9 cellular contexts compared by ENCODE assay signal in the genomic region with DNA sequence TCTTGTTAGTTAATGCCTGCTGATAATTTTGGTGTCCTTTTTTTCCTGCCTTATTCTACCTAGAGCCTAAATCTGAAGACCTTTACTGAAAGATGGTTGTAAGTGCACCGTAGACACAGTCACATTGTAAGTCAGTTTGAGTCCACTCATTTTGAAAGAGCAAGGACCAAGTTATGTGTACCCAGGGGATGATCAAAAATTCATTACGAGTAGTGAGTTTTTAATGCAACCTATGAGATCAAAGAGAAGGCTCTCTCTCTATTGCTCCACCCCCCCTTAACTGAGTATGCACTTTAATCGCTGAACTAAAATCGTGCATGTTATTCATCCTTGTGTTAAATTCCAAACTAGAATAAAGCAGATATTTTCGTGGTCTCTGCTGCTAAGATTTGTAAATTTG. TPM values are rescaled to one million over a fixed set of nuclear protein-coding genes. Genes with fewer than 3 reads are reported as not detected.
DNase-seq lines count a peak whose midpoint lies in the region; ATAC-seq, FAIRE-seq and TF ChIP-seq lines count a peak whose summit lies in the region.
"Had no signal": no experiment of that assay in that cellular context is flagged by ENCODE, and none has a peak within 500 bp of the region (broad histone marks: within the 10 kb centered on the region; RNA-seq: fewer than 3 reads in every experiment).

No MANE protein-coding gene starts in this region.

- H3K4me3 Mint-ChIP-seq in CD4-positive, alpha-beta memory T cell, result peak overlapping the region; percentile 54 to 88 (median 78)
- H3K4me3 Mint-ChIP-seq in naive thymus-derived CD8-positive, alpha-beta T cell, result peak overlapping the region; percentile 19 to 94 (median 70)

- H3K4me1 ChIP-seq in CD4-positive, alpha-beta memory T cell (ENCODE audit: insufficient read depth, low read length), result peaks cover 45% of the 10 kb centered on the region
- H3K4me1 ChIP-seq in HUES64 (ENCODE audit: insufficient read depth, low read length) (peaks cover 8% of the 10 kb centered on the region; the same call in 1 of the 2 replicates), K562 (replicated peaks in 1 of 2; ENCODE audit: control insufficient read depth in 2 of 2, insufficient read depth in 2 of 2, low read length in 2 of 2) (peaks cover 6 to 16% of the 10 kb centered on the region in 2 experiments; a peak in 4 of 5 replicates), transverse colon (peaks cover 7 to 39% (median 32%) of the 10 kb centered on the region in 4 donors)

- in situ Hi-C loops in K562 (cut with MboI) (no loop called here), transverse colon (cut with MboI; ENCODE audit: low pct_ligation_motif_present in 1 of 4, low pct_unique_long_range_greater_than_20kb in 1 of 4, low sequenced_read_pairs in 3 of 4) (loop anchor here in 1 of 4 donors (10.0 kb wide), 1 partner anchor 211 kb away; the partner anchor contains the start of gene MBNL2)

- no peak overlapping the region for H3K27ac ChIP-seq in CD4-positive, alpha-beta memory T cell (ENCODE audit: low read depth, low read length)
- no peak overlapping the region for H3K27ac ChIP-seq in HUES64 (ENCODE audit: low read depth, low read length)
- no peak overlapping the region for H3K27ac ChIP-seq in K562 (ENCODE audit: extremely low read depth, low read depth, low read length)
- H3K27ac ChIP-seq in transverse colon, result no peak overlapping the region
- H3K27ac ChIP-seq: WERI-Rb-1 had no signal

- intact Hi-C loops in CD4-positive, alpha-beta memory T cell (cut with micrococcal nuclease), result loop anchor here (10.0 kb wide), 1 partner anchor 1139 kb away; the partner anchor contains the start of gene STK24
- intact Hi-C loops in K562 (cut with micrococcal nuclease), result loop anchor here (10.0 kb wide), 2 partner anchors 211 to 1761 kb away; partner anchors contain the start of genes DNAJC3 and MBNL2
- intact Hi-C loops in transverse colon (cut with DNase I; ENCODE audit: low total_unique reads), result no loop called here

- TF ChIP-seq EP300 in K562 (IDR thresholded peaks at IDR 0.05; ENCODE audit: low read length) (no peak), transverse colon (IDR thresholded peaks at IDR 0.05; ENCODE audit: low read depth) (no peak)

- H2AFZ ChIP-seq in K562 (ENCODE audit: low read depth, low read length), result peak overlapping the region; percentile 15; the same call in 1 of the 2 replicates

- H3K4me3 ChIP-seq in CD4-positive, alpha-beta memory T cell (ENCODE audit: low read length in 2 of 2), result peak overlapping the region in 1 of 2 donors; percentile 2
- peak overlapping the region; percentile 90 for H3K4me3 ChIP-seq in HUES64 (ENCODE audit: low read length)
- H3K4me3 ChIP-seq in K562, result peak overlapping the region; percentile 4; the same call in 1 of the 2 replicates
- H3K4me3 ChIP-seq in transverse colon, result peak overlapping the region in 2 of 4 donors; percentile 4 to 85

- H3K4me1 Mint-ChIP-seq in CD4-positive, alpha-beta memory T cell, result peaks cover 20 to 41% (median 23%) of the 10 kb centered on the region in 4 donors
- H3K4me1 Mint-ChIP-seq in naive thymus-derived CD8-positive, alpha-beta T cell, result peaks cover 13 to 40% (median 32%) of the 10 kb centered on the region in 4 donors

- peaks cover 0 to 2% (median 0%) of the 10 kb centered on the region in 8 donors for H3K9me3 Mint-ChIP-seq in CD4-positive, alpha-beta memory T cell
- no peaks in the 10 kb centered on the region for H3K9me3 Mint-ChIP-seq in naive thymus-derived CD8-positive, alpha-beta T cell

- H3K4me2 ChIP-seq in K562 (ENCODE audit: insufficient read depth, low read length), result peak overlapping the region; percentile 72

- 64% methylated on average over 5 of the region's 5 CpGs for WGBS in HUES64
- 15% methylated on average over 5 of the region's 5 CpGs for WGBS in K562 (ENCODE audit: insufficient coverage, low coverage, missing lambda C conversion rate)
- WGBS in transverse colon (ENCODE audit: low coverage in 1 of 2), 2 donors, result 28 to 41% methylated on average over 5 of the region's 5 CpGs

- H3K9me1 ChIP-seq in K562 (ENCODE audit: control insufficient read depth, insufficient read depth, low read length), result no peaks in the 10 kb centered on the region

- H3K9ac ChIP-seq in HUES64 (ENCODE audit: low read depth, low read length) (no peak overlapping the region), K562 (ENCODE audit: insufficient read depth in 1 of 2, low read depth in 2 of 2, low read length in 2 of 2) (peak overlapping the region in 1 of 2 experiments; percentile 31; a peak in 1 of 4 replicates)

- no peaks in the 10 kb centered on the region for H3K36me3 ChIP-seq in CD4-positive, alpha-beta memory T cell (ENCODE audit: insufficient read depth, low read length)
- peaks cover 34% of the 10 kb centered on the region for H3K36me3 ChIP-seq in HUES64 (ENCODE audit: insufficient read depth, low read length)
- no peaks in the 10 kb centered on the region for H3K36me3 ChIP-seq in K562 (ENCODE audit: control insufficient read depth, insufficient read depth, low read length)
- H3K36me3 ChIP-seq in transverse colon, result no peaks in the 10 kb centered on the region

- H3K27me3 Mint-ChIP-seq in CD4-positive, alpha-beta memory T cell, result no peaks in the 10 kb centered on the region
- H3K27me3 Mint-ChIP-seq in naive thymus-derived CD8-positive, alpha-beta T cell, result no peaks in the 10 kb centered on the region

- H3K27me3 ChIP-seq in CD4-positive, alpha-beta memory T cell (ENCODE audit: insufficient read depth, low read length), result no peaks in the 10 kb centered on the region
- H3K27me3 ChIP-seq in HUES64 (ENCODE audit: insufficient read depth, low read length) (no peaks in the 10 kb centered on the region), K562 (ENCODE audit: control insufficient read depth in 2 of 2, insufficient read depth in 2 of 2, low read length in 2 of 2) (no peaks in the 10 kb centered on the region), transverse colon (no peaks in the 10 kb centered on the region)

- CTCF ChIA-PET in CD4-positive, alpha-beta memory T cell (lab: Charles Lee; ENCODE audit: partially characterized antibody), result interaction anchor here (0.6 to 1.0 kb wide), 2 partner anchors 20 to 76 kb away, joined by 3 read pairs; no protein-coding TSS in a partner anchor
- CTCF ChIA-PET in K562 (lab: Yijun Ruan, JAX; ENCODE audit: low intra/inter-chr PET ratio), result no interaction called here

- POLR2A ChIA-PET in CD4-positive, alpha-beta memory T cell (lab: Charles Lee; ENCODE audit: partially characterized antibody), result interaction anchor here (3.7 kb wide), 1 partner anchor 211 kb away, joined by 85 read pairs; the partner anchor contains the start of gene MBNL2
- POLR2A ChIA-PET in K562 (lab: Yijun Ruan, JAX), result no interaction called here
- POLR2A ChIA-PET in naive thymus-derived CD8-positive, alpha-beta T cell (lab: Charles Lee), result no interaction called here

- no peak for TF ChIP-seq POLR2A in K562 (conservative IDR thresholded peaks at IDR 0.05)
- no peak for TF ChIP-seq POLR2A in transverse colon (IDR thresholded peaks at IDR 0.05)

- BruUV-seq in K562 (replicated peaks; lab: Mats Ljungman, UMichigan), result no TSS peak

- H3K79me2 ChIP-seq in K562 (ENCODE audit: control insufficient read depth, insufficient read depth, low read length), result peaks cover 24% of the 10 kb centered on the region

- TF ChIP-seq CTCF in K562 (IDR thresholded peaks at IDR 0.05 in 2 of 3, conservative IDR thresholded peaks at IDR 0.05 in 1 of 3; ENCODE audit: insufficient read depth in 2 of 3, low read depth in 1 of 3, low read length in 3 of 3), result no peak
- TF ChIP-seq CTCF in transverse colon (IDR thresholded peaks at IDR 0.05), result no peak

- H3K9me3 ChIP-seq in CD4-positive, alpha-beta memory T cell (ENCODE audit: control insufficient read depth in 1 of 2, low read length in 2 of 2), result no peaks in the 10 kb centered on the region
- H3K9me3 ChIP-seq in HUES64 (ENCODE audit: insufficient read depth, low read depth, low read length) (no peaks in the 10 kb centered on the region), K562 (replicated peaks; ENCODE audit: control insufficient read depth, insufficient read depth, low read depth, low read length) (no peaks in the 10 kb centered on the region; the same call in 1 of the 2 replicates), transverse colon (no peaks in the 10 kb centered on the region)

- H3K36me3 Mint-ChIP-seq in CD4-positive, alpha-beta memory T cell, result peaks cover 0 to 20% of the 10 kb centered on the region in 2 donors
- H3K36me3 Mint-ChIP-seq in naive thymus-derived CD8-positive, alpha-beta T cell, result no peaks in the 10 kb centered on the region

- H3K27ac Mint-ChIP-seq in CD4-positive, alpha-beta memory T cell, result peak overlapping the region in 6 of 7 donors; percentile 1 to 89 (median 64)
- peak overlapping the region in 5 of 10 donors; percentile 11 to 72 (median 53) for H3K27ac Mint-ChIP-seq in naive thymus-derived CD8-positive, alpha-beta T cell

- ATAC-seq in K562 (no peak), GM19395 (IDR thresholded peaks at IDR 0.05; ENCODE audit: unreplicated experiment) (no peak), GM18873 (IDR thresholded peaks at IDR 0.05; ENCODE audit: low FRiP score, unreplicated experiment) (no peak)
- no peak for ATAC-seq in naive thymus-derived CD8-positive, alpha-beta T cell

- H4K20me1 ChIP-seq in K562 (replicated peaks; ENCODE audit: control insufficient read depth, insufficient read depth, low read length), result no peaks in the 10 kb centered on the region

- no peak for DNase-seq in CD4-positive, alpha-beta memory T cell
- no peak for DNase-seq in K562 (ENCODE audit: extremely low read depth in 1 of 4, low spot score in 3 of 4)
- no peak for DNase-seq in naive thymus-derived CD8-positive, alpha-beta T cell
- DNase-seq in UCSD-AML1 (lab: John Stamatoyannopoulos, UW; ENCODE audit: unreplicated experiment), result no peak
- DNase-seq in transverse colon, result no peak
- DNase-seq: WERI-Rb-1 had no signal

- no peak for FAIRE-seq in K562 (lab: Jason Lieb, UNC)

- no peak for TF ChIP-seq RAD21 in K562 (CRISPR knock-in tag; conservative IDR thresholded peaks at IDR 0.05 in 1 of 2, IDR thresholded peaks at IDR 0.05 in 1 of 2)

RNA-seq across cellular contexts. Expression of gene RAP2A, which starts 1.8 kb away (rescaled TPM):
- 10 to 100 TPM; 21.5 to 24.0 TPM for total RNA-seq in CD4-positive, alpha-beta memory T cell
- polyA plus RNA-seq in CD4-positive, alpha-beta memory T cell, result 1 to 10 TPM; 1.7 to 3.9 TPM
- polyA plus RNA-seq in HUES64 (2013, experiment 1 of 2), result 20.2 TPM
- polyA plus RNA-seq in HUES64 (2013, experiment 2 of 2), result 21.6 TPM
- 2.9 and 4.2 TPM in 2 replicates for total RNA-seq in K562 (2011; cell fraction: chromatin; rRNA removed; ENCODE audit: low replicate concordance)
- total RNA-seq in K562 (2011; cell fraction: nucleolus; rRNA removed), result 2.5 and 3.5 TPM in 2 replicates
- total RNA-seq in K562 (2011; cell fraction: nucleoplasm; rRNA removed), result 2.7 and 3.7 TPM in 2 replicates
- total RNA-seq in K562 (2014; rRNA removed) (4.5 and 6.3 TPM in 2 replicates), K562 (2014; rRNA removed; fragmentation: Illumina TruSeq; extraction: Trizol) (9.0 and 9.1 TPM in 2 replicates), K562 (2015; rRNA removed; fragmentation: Illumina TruSeq; extraction: Trizol) (7.2 and 8.3 TPM in 2 replicates), K562 (2021) (9.3 and 11.7 TPM in 2 replicates), transverse colon (10 to 100 TPM; 10.5 to 23.2 (median 20.7) TPM)
- polyA plus RNA-seq in K562 (2011; rRNA removed) (5.6 and 8.7 TPM in 2 replicates), K562 (2014; fragmentation: Illumina TruSeq; extraction: Trizol) (5.2 and 5.8 TPM in 2 replicates), K562 (2014; fragmentation: Nextera tagmentation; extraction: Ambion mirVana) (1 to 10 TPM; 1.8 to 2.3 TPM), K562 (2014; rRNA removed) (2.7 and 3.2 TPM in 2 replicates)
- 1.1 and 2.3 TPM in 2 replicates for polyA plus RNA-seq in K562 (2011; cell fraction: cytosol; rRNA removed)
- 2.2 and 5.6 TPM in 2 replicates for polyA plus RNA-seq in K562 (2011; cell fraction: nucleus; rRNA removed)
- polyA plus RNA-seq in K562 (2012), result 4.5 and 5.8 TPM in 2 replicates
- 6.3 and 8.2 TPM in 2 replicates for polyA minus RNA-seq in K562 (2011; rRNA and poly(A)+ RNA removed)
- 4.5 and 7.2 TPM in 2 replicates for polyA minus RNA-seq in K562 (2011; cell fraction: cytosol; rRNA and poly(A)+ RNA removed)
- polyA minus RNA-seq in K562 (2011; cell fraction: nucleus; rRNA and poly(A)+ RNA removed), result 5.4 and 7.9 TPM in 2 replicates
- total RNA-seq in naive thymus-derived CD8-positive, alpha-beta T cell, result 10 to 100 TPM; 17.7 to 19.2 TPM
- 1 to 10 TPM; 1.8 to 3.5 (median 3.3) TPM for polyA plus RNA-seq in naive thymus-derived CD8-positive, alpha-beta T cell
